Comparison of ENCODE assay signal across 8 cellular contexts in the genomic region with DNA sequence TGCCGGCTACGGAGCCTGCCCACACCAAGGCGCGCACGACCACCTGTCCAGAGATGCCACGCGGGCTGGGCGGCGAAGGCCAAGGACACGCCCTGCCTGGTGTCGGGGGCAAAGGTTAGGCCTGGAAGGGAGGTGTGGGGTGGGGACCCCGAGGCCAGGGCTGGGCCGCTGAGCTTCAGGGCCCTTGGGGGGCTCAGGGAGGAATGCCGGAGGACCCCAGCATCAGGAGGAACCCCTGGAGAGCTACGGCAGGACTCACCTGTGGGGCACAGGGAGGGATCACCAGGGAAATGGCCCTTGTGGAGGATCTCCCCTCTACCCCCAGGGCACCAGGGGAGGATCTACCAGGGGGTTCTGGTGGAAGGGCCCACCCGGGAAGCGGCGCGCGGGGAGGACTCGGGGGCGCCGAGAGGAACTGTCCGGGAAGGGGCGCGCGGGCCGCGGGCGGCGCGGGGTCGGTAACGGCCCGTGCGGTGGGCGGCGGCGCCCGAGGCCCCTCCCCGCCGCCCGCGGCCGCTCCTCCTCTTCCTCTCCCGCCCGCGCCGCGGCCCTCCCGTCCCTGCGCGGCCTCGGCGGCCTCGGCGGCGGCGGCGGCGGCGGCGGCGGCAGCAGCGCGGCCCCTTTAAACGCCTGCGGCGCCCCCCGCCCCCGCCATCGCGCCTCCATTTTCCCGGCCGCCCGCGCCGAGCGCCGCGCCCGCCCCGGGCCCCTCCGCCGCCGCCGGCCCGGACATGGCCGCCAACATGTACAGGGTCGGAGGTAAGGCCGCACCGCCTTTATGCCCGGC. TPM values are rescaled to one million over a fixed set of nuclear protein-coding genes. Genes with fewer than 3 reads are reported as not detected.
DNase-seq lines count a peak whose midpoint lies in the region; ATAC-seq and TF ChIP-seq lines count a peak whose summit lies in the region.

Gene MTA1 (plus strand): TSS at position 523 of the 787 bp plus-strand sequence. CDS start 209 bp downstream, at position 732.

- H3K36me3 ChIP-seq in muscle layer of duodenum (ENCODE audit: control insufficient read depth in 1 of 2, insufficient read depth in 2 of 2, low read length in 2 of 2): no peaks in the 10 kb centered on the region

- no peaks in the 10 kb centered on the region for H3K9me3 ChIP-seq in muscle layer of duodenum (ENCODE audit: control insufficient read depth in 1 of 2, low read length in 2 of 2)

- H3K27me3 Mint-ChIP-seq in activated CD8-positive, alpha-beta memory T cell treated with anti-CD3 and anti-CD28 coated beads, Interleukin-2, amount 10 ng/mL, durations not matched to agents 7 days and 5 days: peaks cover 7% of the 10 kb centered on the region

- ATAC-seq in GM19397 (IDR thresholded peaks at IDR 0.05; ENCODE audit: unreplicated experiment) (peak; percentile 45), GM19328 (IDR thresholded peaks at IDR 0.05; ENCODE audit: unreplicated experiment) (no peak)
- ATAC-seq in activated CD8-positive, alpha-beta memory T cell treated with anti-CD3 and anti-CD28 coated beads, Interleukin-2, amount 10 ng/mL, durations not matched to agents 7 days and 5 days: peak; percentile 73

- TF ChIP-seq CTCF in epithelial cell of proximal tubule (conservative IDR thresholded peaks at IDR 0.05; ENCODE audit: low read depth, low read length): no peak

- DNase-seq in CD1c-positive myeloid dendritic cell (ENCODE audit: extremely low spot score) (peak; percentile 59), NCI-H2171 treated with DMSO at 0.1 percent for 48 hours (lab: John Stamatoyannopoulos, UW) (peak; percentile 38), epithelial cell of proximal tubule (ENCODE audit: low read depth) (no peak)
- DNase-seq in activated CD8-positive, alpha-beta memory T cell treated with anti-CD3 and anti-CD28 coated beads, Interleukin-2, amount 10 ng/mL, durations not matched to agents 7 days and 5 days: no peak

- H3K27me3 ChIP-seq in muscle layer of duodenum (ENCODE audit: low read depth, low read length): no peaks in the 10 kb centered on the region

- CTCF ChIA-PET in activated CD8-positive, alpha-beta memory T cell treated with anti-CD3 and anti-CD28 coated beads, Interleukin-2, amount 10 ng/mL, durations not matched to agents 7 days and 5 days (lab: Charles Lee): interaction anchor here (1.5 kb wide), 1 partner anchor 10 kb away, joined by 3 read pairs; no protein-coding TSS in a partner anchor

- H3K27ac ChIP-seq in muscle layer of duodenum (ENCODE audit: low read length) (peak within 1 kb of the TSS; percentile 56), temporal lobe (ENCODE audit: low read depth, low read length) (peak within 1 kb of the TSS; percentile 61)

- peaks cover 3% of the 10 kb centered on the region for H3K36me3 Mint-ChIP-seq in activated CD8-positive, alpha-beta memory T cell treated with anti-CD3 and anti-CD28 coated beads, Interleukin-2, amount 10 ng/mL, durations not matched to agents 7 days and 5 days

- H3K27ac Mint-ChIP-seq in activated CD8-positive, alpha-beta memory T cell treated with anti-CD3 and anti-CD28 coated beads, Interleukin-2, amount 10 ng/mL, durations not matched to agents 7 days and 5 days: peak within 1 kb of the TSS; percentile 80

- H3K4me3 ChIP-seq in epithelial cell of proximal tubule (ENCODE audit: low read depth, low read length) (peak within 1 kb of the TSS; percentile 87), muscle layer of duodenum (ENCODE audit: low read depth in 1 of 2, low read length in 2 of 2) (peak within 1 kb of the TSS; percentile 69 to 76)

- H3K4me3 Mint-ChIP-seq in activated CD8-positive, alpha-beta memory T cell treated with anti-CD3 and anti-CD28 coated beads, Interleukin-2, amount 10 ng/mL, durations not matched to agents 7 days and 5 days: peak within 1 kb of the TSS; percentile 84

- peaks cover 32% of the 10 kb centered on the region for H3K4me1 Mint-ChIP-seq in activated CD8-positive, alpha-beta memory T cell treated with anti-CD3 and anti-CD28 coated beads, Interleukin-2, amount 10 ng/mL, durations not matched to agents 7 days and 5 days

- no peaks in the 10 kb centered on the region for H3K9me3 Mint-ChIP-seq in activated CD8-positive, alpha-beta memory T cell treated with anti-CD3 and anti-CD28 coated beads, Interleukin-2, amount 10 ng/mL, durations not matched to agents 7 days and 5 days (ENCODE audit: low read depth)

- peaks cover 4 to 41% of the 10 kb centered on the region in 2 donors for H3K4me1 ChIP-seq in muscle layer of duodenum (ENCODE audit: control insufficient read depth in 1 of 2, insufficient read depth in 2 of 2, low read length in 2 of 2)

RNA-seq across cellular contexts. Expression of gene MTA1, which starts in this region (rescaled TPM):
- total RNA-seq in activated CD8-positive, alpha-beta memory T cell treated with anti-CD3 and anti-CD28 coated beads, Interleukin-2, amount 10 ng/mL, durations not matched to agents 7 days and 5 days: 100 to 1,000 TPM; 134 to 141 TPM
- total RNA-seq in epithelial cell of proximal tubule (56.1 and 64.1 TPM in 2 replicates), temporal lobe (48.9 TPM)

Comparison
In these comparisons a context has a peak if more than half of its experiments do, and no peak if none do; other contexts are left out.
1. DNase-seq: peak in CD1c-positive myeloid dendritic cell (single experiment) and NCI-H2171 treated with DMSO at 0.1 percent for 48 hours (single experiment); none in activated CD8-positive, alpha-beta memory T cell treated with anti-CD3 and anti-CD28 coated beads, Interleukin-2, amount 10 ng/mL, durations not matched to agents 7 days and 5 days (single experiment) and epithelial cell of proximal tubule (single experiment).